In genomic region chr3:159062734-159063410, GRCh38 we compare ENCODE assay signal across 20 cellular contexts. TPM values are rescaled to one million over a fixed set of nuclear protein-coding genes. Genes with fewer than 3 reads are reported as not detected.
DNase-seq lines count a peak whose midpoint lies in the region; ATAC-seq and TF ChIP-seq lines count a peak whose summit lies in the region.
"Had no signal": no experiment of that assay in that cellular context is flagged by ENCODE, and none has a peak within 500 bp of the region (broad histone marks: within the 10 kb centered on the region; RNA-seq: fewer than 3 reads in every experiment).

No MANE protein-coding gene starts in this region.

- POLR2A ChIA-PET in WTC11 (lab: Charles Lee) = no interaction called here

- no peak overlapping the region for H3K4me3 Mint-ChIP-seq in GM23338
- no peak overlapping the region for H3K4me3 Mint-ChIP-seq in WTC11
- H3K4me3 Mint-ChIP-seq: CD8-positive, alpha-beta memory T cell; T-helper 1 cell treated with Interleukin-12 subunit alpha and Interleukin-12 subunit beta and Interleukin-4 antibody, amounts not matched to agents 30 μg/mL and 1 μg/mL, for 36 hours had no signal

- H3K27me3 Mint-ChIP-seq in GM23338 (ENCODE audit: insufficient read depth, low read depth, poor library complexity) (no peaks in the 10 kb centered on the region), WTC11 (ENCODE audit: low read depth) (no peaks in the 10 kb centered on the region)

- no peak overlapping the region for H3K27ac Mint-ChIP-seq in GM23338
- H3K27ac Mint-ChIP-seq in WTC11 = no peak overlapping the region
- H3K27ac Mint-ChIP-seq: CD8-positive, alpha-beta memory T cell; T-helper 1 cell treated with Interleukin-12 subunit alpha and Interleukin-12 subunit beta and Interleukin-4 antibody, amounts not matched to agents 30 μg/mL and 1 μg/mL, for 36 hours had no signal

- H2AFZ ChIP-seq in GM23338 = no peak overlapping the region

- no peaks in the 10 kb centered on the region for H3K36me3 ChIP-seq in GM23338 (ENCODE audit: insufficient read depth)
- H3K36me3 ChIP-seq: BLaER1 treated with 17β-estradiol and CSF1 and Interleukin-3, amounts not matched to agents 10 nM and 100 nM; MG63 had no signal

- H3K4me3 ChIP-seq in GM23338 = no peak overlapping the region
- H3K4me3 ChIP-seq: BLaER1 treated with 17β-estradiol and CSF1 and Interleukin-3, amounts not matched to agents 10 nM and 100 nM; MG63 had no signal

- ATAC-seq in GM18502 (IDR thresholded peaks at IDR 0.05; ENCODE audit: poor library complexity, unreplicated experiment) (peak; percentile 75), GM23338 (peak; percentile 62), HG03025 (IDR thresholded peaks at IDR 0.05; ENCODE audit: low FRiP score, unreplicated experiment) (peak; percentile 46), WTC11 (peak; percentile 76), GM18861 (IDR thresholded peaks at IDR 0.05; ENCODE audit: unreplicated experiment) (no peak)

- H3F3A ChIP-seq in GM23338 (replicated peaks; ENCODE audit: low read depth) = no peaks in the 10 kb centered on the region

- no peak overlapping the region for H3K27ac ChIP-seq in GM23338 (ENCODE audit: low read depth)
- H3K27ac ChIP-seq: BLaER1 treated with 17β-estradiol and CSF1 and Interleukin-3, amounts not matched to agents 10 nM and 100 nM; RWPE1 had no signal

- H3K36me3 Mint-ChIP-seq in GM23338 (ENCODE audit: low read depth) (no peaks in the 10 kb centered on the region), WTC11 (no peaks in the 10 kb centered on the region)
- H3K36me3 Mint-ChIP-seq: CD8-positive, alpha-beta memory T cell had no signal

- no peaks in the 10 kb centered on the region for H4K20me1 ChIP-seq in GM23338 (replicated peaks; ENCODE audit: insufficient read depth)
- H4K20me1 ChIP-seq: BLaER1 treated with 17β-estradiol and CSF1 and Interleukin-3, amounts not matched to agents 10 nM and 100 nM had no signal

- peaks cover 13% of the 10 kb centered on the region; the same call in 2 of the 3 replicates for H3K4me1 Mint-ChIP-seq in GM23338
- peaks cover 31% of the 10 kb centered on the region for H3K4me1 Mint-ChIP-seq in WTC11
- H3K4me1 Mint-ChIP-seq: CD8-positive, alpha-beta memory T cell had no signal

- TF ChIP-seq CTCF in GM23338 (conservative IDR thresholded peaks at IDR 0.05; ENCODE audit: low read depth in 2 of 2) (no peak), WTC11 (IDR thresholded peaks at IDR 0.05) (no peak)

- CTCF ChIA-PET in WTC11 (lab: Charles Lee) = no interaction called here

- H3K9me3 Mint-ChIP-seq in GM23338 = no peaks in the 10 kb centered on the region
- no peaks in the 10 kb centered on the region; the same call in 1 of the 2 replicates for H3K9me3 Mint-ChIP-seq in WTC11
- H3K9me3 Mint-ChIP-seq: T-helper 1 cell treated with Interleukin-12 subunit alpha and Interleukin-12 subunit beta and Interleukin-4 antibody, amounts not matched to agents 30 μg/mL and 1 μg/mL, for 36 hours had no signal

- H3K79me2 ChIP-seq in GM23338 (replicated peaks; ENCODE audit: insufficient read depth) = no peaks in the 10 kb centered on the region

- H3K9me2 ChIP-seq in GM23338 (ENCODE audit: insufficient read depth) = peaks cover 10% of the 10 kb centered on the region; the same call in 1 of the 2 replicates

- H3K4me1 ChIP-seq in GM23338 (ENCODE audit: insufficient read depth) = no peaks in the 10 kb centered on the region

- DNase-seq in GM23338 (ENCODE audit: low spot score) = no peak
- DNase-seq in WTC11 (ENCODE audit: low spot score) = no peak
- no peak for DNase-seq in cerebellar cortex (ENCODE audit: low spot score)
- DNase-seq in NCI-H146 (lab: John Stamatoyannopoulos, UW) = no peak
- DNase-seq in activated gamma-delta T cell treated with Interleukin-2 at 50 U/mL for 16 hours = no peak
- DNase-seq: CD8-positive, alpha-beta memory T cell; GDM1; H7; MG63; NCI-H1105; NCI-H1694 treated with DMSO at 0.1 percent for 48 hours; NCI-H226 had no signal

- no peak overlapping the region for H3K4me2 ChIP-seq in GM23338

- no peaks in the 10 kb centered on the region for H3K27me3 ChIP-seq in GM23338 (ENCODE audit: insufficient read depth)
- H3K27me3 ChIP-seq: BLaER1 treated with 17β-estradiol and CSF1 and Interleukin-3, amounts not matched to agents 10 nM and 100 nM; MG63 had no signal

TF ChIP-seq in GM23338, 12 proteins besides CTCF, POLR2A, EP300 and RAD21 (continues in another document):
- no peak for TF ChIP-seq ZNF331 (CRISPR knock-in tag; IDR thresholded peaks at IDR 0.05; ENCODE audit: low read depth)

TF ChIP-seq in WTC11, 78 proteins besides CTCF, POLR2A, EP300 and RAD21:
- no peak for TF ChIP-seq ZNF512 (CRISPR knock-in tag; IDR thresholded peaks at IDR 0.05; ENCODE audit: borderline replicate concordance)
- no peak for TF ChIP-seq NFE2L1 (CRISPR knock-in tag; IDR thresholded peaks at IDR 0.05)
- TF ChIP-seq E2F5 (CRISPR knock-in tag; IDR thresholded peaks at IDR 0.05) = no peak
- no peak for TF ChIP-seq ZNF671 (CRISPR knock-in tag; IDR thresholded peaks at IDR 0.05)

RNA-seq across cellular contexts. Expression of gene IQCJ, which starts 6.2 kb away (rescaled TPM):
- total RNA-seq in GM23338 (2014; rRNA removed; shearing (Covaris generic)) = 0.12 TPM in 1 of 2 replicates, not detected in the other
- not detected in 2 replicates for polyA plus RNA-seq in GM23338 (2016; fragmentation: Nextera tagmentation; extraction: Ambion mirVana)
- 0.17 to 0.37 TPM in 2 of 3 replicates, not detected in the other for total RNA-seq in WTC11 (2021)
- total RNA-seq: A172; CD8-positive, alpha-beta memory T cell; H7; HT-29 had no signal
- polyA plus RNA-seq: CD8-positive, alpha-beta memory T cell had no signal
